Comparison of ENCODE assay signal across 1 cellular context in genomic region chr7:29987821-29988317, GRCh38.
TF ChIP-seq lines count a peak whose summit lies in the region.

No MANE protein-coding gene starts in this region.

TF ChIP-seq in GM12878, 131 proteins besides CTCF, POLR2A, EP300 and RAD21 (continued from another document):
- TF ChIP-seq ZNF592 (IDR thresholded peaks at IDR 0.05), result no peak
- no peak for TF ChIP-seq BCLAF1 (IDR thresholded peaks at IDR 0.05)
- TF ChIP-seq JUNB (IDR thresholded peaks at IDR 0.05), result peak; percentile 80
- no peak for TF ChIP-seq WRNIP1 (IDR thresholded peaks at IDR 0.05; ENCODE audit: borderline replicate concordance, low read depth, low read length)
- no peak for TF ChIP-seq LARP7 (IDR thresholded peaks at IDR 0.05)
- no peak for TF ChIP-seq IRF5 (IDR thresholded peaks at IDR 0.05; ENCODE audit: borderline replicate concordance)
- peak in 1 of 2 experiments; percentile 30; a peak in 1 of 3 replicates for TF ChIP-seq EGR1 (IDR thresholded peaks at IDR 0.05; ENCODE audit: borderline replicate concordance in 1 of 2, low read depth in 2 of 2, low read length in 2 of 2)
- peak; percentile 69; the same call in 1 of the 2 replicates for TF ChIP-seq NFIC (IDR thresholded peaks at IDR 0.05; ENCODE audit: low read depth, low read length)
- TF ChIP-seq ZBED1 (IDR thresholded peaks at IDR 0.05; ENCODE audit: borderline replicate concordance), result 0 out of 2 replicates have a peak, but pooled peaks have one; percentile 33
- TF ChIP-seq NBN (IDR thresholded peaks at IDR 0.05), result no peak
- peak; percentile 29 to 72 for TF ChIP-seq IKZF2 (IDR thresholded peaks at IDR 0.05)
- TF ChIP-seq EED (IDR thresholded peaks at IDR 0.05; ENCODE audit: low read depth), result peak; percentile 53
- TF ChIP-seq GABPA (IDR thresholded peaks at IDR 0.05; ENCODE audit: low read depth), result 0 out of 2 replicates have a peak, but pooled peaks have one; percentile 8
- TF ChIP-seq SPI1 (IDR thresholded peaks at IDR 0.05; ENCODE audit: borderline replicate concordance, insufficient read depth, low read depth, low read length), result peak; percentile 49
- TF ChIP-seq PAX5 (IDR thresholded peaks at IDR 0.05; ENCODE audit: borderline replicate concordance, low read depth, low read length), result 0 out of 2 replicates have a peak, but pooled peaks have one; percentile 7
- peak; percentile 67 for TF ChIP-seq IKZF1 (conservative IDR thresholded peaks at IDR 0.05)
- no peak for TF ChIP-seq SIX5 (IDR thresholded peaks at IDR 0.05; ENCODE audit: low read depth, low read length, severe bottlenecking)
